ENCODE assay signal across 8 cellular contexts in genomic region chr3:156449712-156450574, GRCh38.
DNase-seq lines count a peak whose midpoint lies in the region; ATAC-seq and TF ChIP-seq lines count a peak whose summit lies in the region.

No MANE protein-coding gene starts in this region.

- peak; percentile 66 for TF ChIP-seq CTCF in AG09309 (IDR thresholded peaks at IDR 0.05; ENCODE audit: control insufficient read depth, insufficient read depth, low read depth, low read length, missing control alignments)

- DNase-seq in AG09309 (ENCODE audit: low read depth): peak; percentile 8
- DNase-seq in RKO (ENCODE audit: low spot score): peak; percentile 55
- DNase-seq in fibroblast of peridontal ligament (ENCODE audit: extremely low read depth): peak; percentile 60
- peak; percentile 50 for DNase-seq in retina

- ATAC-seq in GM18498 (IDR thresholded peaks at IDR 0.05; ENCODE audit: unreplicated experiment) (peak; percentile 54), HG03460 (IDR thresholded peaks at IDR 0.05; ENCODE audit: unreplicated experiment) (peak; percentile 56), GM19397 (IDR thresholded peaks at IDR 0.05; ENCODE audit: unreplicated experiment) (no peak), GM18505 (IDR thresholded peaks at IDR 0.05; ENCODE audit: unreplicated experiment) (no peak)

- TF ChIP-seq POLR2A in GM18505 (IDR thresholded peaks at IDR 0.05; ENCODE audit: borderline replicate concordance, extremely low read depth, insufficient read depth, insufficient read length): no peak

- no peak overlapping the region for H3K4me3 ChIP-seq in AG09309 (ENCODE audit: control insufficient read depth, low read depth, low read length)

Comparison
In these comparisons a context has a peak if more than half of its experiments do, and no peak if none do; other contexts are left out.
1. DNase-seq: peak in every context shown above with its lines; median percentile 60 in fibroblast of peridontal ligament; 55 in RKO; 50 in retina; 8 in AG09309.
2. ATAC-seq: peak in GM18498 (single experiment) and HG03460 (single experiment); none in GM19397 (single experiment) and GM18505 (single experiment).